Comparison of ENCODE assay signal across 28 cellular contexts in the genomic region with DNA sequence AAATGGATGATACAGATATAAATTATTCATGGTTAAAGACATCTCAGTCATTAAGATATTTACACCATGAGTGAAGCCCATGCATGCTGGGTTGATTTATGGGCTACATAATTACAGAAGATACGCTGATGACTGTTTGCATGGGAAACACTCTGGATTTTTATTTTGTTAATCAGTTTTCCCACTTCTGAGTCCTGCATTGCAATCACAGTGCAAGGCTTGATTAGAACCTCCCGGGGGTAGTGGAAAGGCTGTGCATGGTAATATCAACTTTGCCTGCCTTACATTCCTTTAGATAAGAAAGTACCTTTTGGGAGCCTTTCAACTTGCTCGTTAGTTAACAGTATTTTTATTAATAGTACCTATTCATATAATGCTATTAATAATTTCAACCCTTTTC.
"Had no signal": no experiment of that assay in that cellular context is flagged by ENCODE, and none has a peak within 500 bp of the region (broad histone marks: within the 10 kb centered on the region; RNA-seq: fewer than 3 reads in every experiment).

No MANE protein-coding gene starts in this region.

- H3K4me1 Mint-ChIP-seq: naive B cell; nephron progenitor cell; stimulated activated effector memory CD8-positive, alpha-beta T cell treated with anti-CD3 and anti-CD28 coated beads, Interleukin-12 subunit alpha, Interleukin-12 subunit beta, amount 100 ng/mL, for 72 hours had no signal

- ATAC-seq: esophagus mucosa; gastroesophageal sphincter; heart left ventricle; left lung; mucosa of descending colon; psoas muscle; right cardiac atrium; stimulated activated effector memory CD8-positive, alpha-beta T cell treated with anti-CD3 and anti-CD28 coated beads, Interleukin-12 subunit alpha, Interleukin-12 subunit beta, amount 100 ng/mL, for 72 hours had no signal

- H3K27ac Mint-ChIP-seq: dendritic cell treated with granulocyte-macrophage colony-stimulating factor and Interleukin-4, amounts not matched to agents 40 ng/mL and 50 ng/mL, for 4 days; endodermal cell; naive B cell; nephron progenitor cell; stimulated activated effector memory CD8-positive, alpha-beta T cell treated with anti-CD3 and anti-CD28 coated beads, Interleukin-12 subunit alpha, Interleukin-12 subunit beta, amount 100 ng/mL, for 72 hours had no signal

- H3K4me3 Mint-ChIP-seq: dendritic cell treated with granulocyte-macrophage colony-stimulating factor and Interleukin-4, amounts not matched to agents 40 ng/mL and 50 ng/mL, for 4 days; endodermal cell; mesothelial cell of epicardium; naive B cell; nephron progenitor cell; stimulated activated effector memory CD8-positive, alpha-beta T cell treated with anti-CD3 and anti-CD28 coated beads, Interleukin-12 subunit alpha, Interleukin-12 subunit beta, amount 100 ng/mL, for 72 hours had no signal

- H3K36me3 Mint-ChIP-seq: stimulated activated effector memory CD8-positive, alpha-beta T cell treated with anti-CD3 and anti-CD28 coated beads, Interleukin-12 subunit alpha, Interleukin-12 subunit beta, amount 100 ng/mL, for 72 hours had no signal

- DNase-seq: effector CD8-positive, alpha-beta T cell; endodermal cell; foreskin fibroblast; heart left ventricle; hippocampal formation; left cardiac atrium; left lung; mesenchymal stem cell; mucosa of descending colon; naive B cell; nephron progenitor cell; nucleus accumbens; ovary; posterior cingulate gyrus; psoas muscle; right cardiac atrium; sigmoid colon; stimulated activated CD4-positive, alpha-beta T cell treated with anti-CD3 and anti-CD28 coated beads, Interleukin-2, amount 100 ng/mL, for 24 hours; stimulated activated CD4-positive, alpha-beta T cell treated with anti-CD3 and anti-CD28 coated beads, Interleukin-4, amount 100 ng/mL, for 24 hours; stimulated activated naive CD4-positive, alpha-beta T cell treated with Interleukin-2 at 50 U/mL for 16 hours; stomach; thyroid gland; trophoblast cell had no signal
